Comparison of ENCODE assay signal across 24 cellular contexts in the genomic region with DNA sequence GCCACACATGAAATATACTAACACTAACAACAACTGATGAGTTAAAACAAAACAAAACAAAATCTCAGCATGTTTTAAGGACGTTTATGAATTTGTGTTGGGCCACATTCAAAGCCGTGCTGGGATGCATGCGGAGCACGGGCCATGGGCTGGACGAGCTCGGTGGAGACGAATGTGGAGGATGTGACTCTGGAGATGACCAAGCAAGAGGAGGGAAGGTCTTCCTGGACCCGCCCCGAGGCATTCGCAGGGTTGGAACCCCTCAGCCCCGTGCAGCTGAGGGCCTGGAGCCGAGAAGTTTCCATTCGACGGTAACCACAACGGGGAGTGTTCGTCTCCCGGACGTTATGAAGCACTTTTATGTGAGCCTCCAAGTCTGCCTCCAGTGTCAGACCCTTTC.
"Had no signal": no experiment of that assay in that cellular context is flagged by ENCODE, and none has a peak within 500 bp of the region (broad histone marks: within the 10 kb centered on the region; RNA-seq: fewer than 3 reads in every experiment).

No MANE protein-coding gene starts in this region.

- H3K36me3 ChIP-seq: esophagus muscularis mucosa, gastrocnemius medialis, heart right ventricle, left lung had no signal

- H3K4me3 ChIP-seq: coronary artery, dorsolateral prefrontal cortex, esophagus muscularis mucosa, gastrocnemius medialis, heart right ventricle, left lung, lung had no signal

- FAIRE-seq: colon, endothelial cell of umbilical vein, islet of Langerhans, keratinocyte had no signal

- H3K27me3 ChIP-seq: dorsolateral prefrontal cortex, esophagus muscularis mucosa, gastrocnemius medialis, left lung had no signal

- ATAC-seq: gastrocnemius medialis, left cardiac atrium, left lung, left ventricle myocardium superior had no signal

- H3K4me1 ChIP-seq: esophagus muscularis mucosa, gastrocnemius medialis, heart right ventricle, left lung had no signal

- DNase-seq: dermis blood vessel endothelial cell; dorsolateral prefrontal cortex; effector CD4-positive, alpha-beta T cell; effector memory CD4-positive, alpha-beta T cell; foreskin fibroblast; foreskin melanocyte; gastrocnemius medialis; glutamatergic neuron; head of caudate nucleus; heart right ventricle; hippocampal formation; left cardiac atrium; left lung; left ventricle myocardium superior; mammary epithelial cell; mesendoderm; midbrain had no signal

- H3K9me3 ChIP-seq: esophagus muscularis mucosa, gastrocnemius medialis, heart right ventricle, left lung had no signal

- H3K27ac ChIP-seq: coronary artery, dorsolateral prefrontal cortex, esophagus muscularis mucosa, gastrocnemius medialis, heart right ventricle, left lung had no signal
